ENCODE assay signal across 24 cellular contexts in the genomic region with DNA sequence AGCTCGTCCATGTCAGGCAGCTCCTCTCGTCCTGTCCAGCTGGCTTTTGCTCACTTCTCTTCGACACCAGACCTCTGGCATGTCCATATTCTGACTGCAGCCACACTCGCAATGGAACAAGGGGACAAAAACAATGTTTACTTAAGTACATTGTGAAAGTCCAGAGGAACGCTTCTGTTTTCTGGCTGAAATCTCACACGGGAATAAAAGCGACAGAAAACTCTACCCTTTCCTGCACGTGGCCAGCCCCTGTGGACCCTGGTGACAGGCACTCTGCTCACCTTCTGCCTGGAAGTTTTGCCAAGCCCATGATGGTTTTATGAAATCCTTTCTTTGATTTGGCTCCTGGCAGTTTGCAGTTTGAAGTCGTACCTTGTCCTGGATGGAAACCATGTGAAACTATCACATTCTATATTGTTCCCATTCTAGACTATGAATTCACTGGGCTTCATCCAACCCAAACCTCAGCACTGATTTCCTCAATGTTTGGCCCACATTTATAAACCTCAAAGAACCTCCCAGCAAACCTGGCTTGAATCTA.
"Had no signal": no experiment of that assay in that cellular context is flagged by ENCODE, and none has a peak within 500 bp of the region (broad histone marks: within the 10 kb centered on the region; RNA-seq: fewer than 3 reads in every experiment).

No MANE protein-coding gene starts in this region.

- H3K4me3 Mint-ChIP-seq: activated naive CD4-positive, alpha-beta T cell treated with anti-CD3 and anti-CD28 coated beads for 36 hours; activated naive CD8-positive, alpha-beta T cell treated with anti-CD3 and anti-CD28 coated beads for 36 hours; naive thymus-derived CD4-positive, alpha-beta T cell; neural crest cell; stimulated activated naive CD8-positive, alpha-beta T cell treated with anti-CD3 and anti-CD28 coated beads, Interleukin-15, Interleukin-2, amounts not matched to agents 100 ng/mL and 50 ng/mL, for 24 hours had no signal

- ATAC-seq: left ventricle myocardium superior; naive thymus-derived CD4-positive, alpha-beta T cell had no signal

- H3K9me3 Mint-ChIP-seq: activated naive CD4-positive, alpha-beta T cell treated with anti-CD3 and anti-CD28 coated beads for 36 hours; activated naive CD8-positive, alpha-beta T cell treated with anti-CD3 and anti-CD28 coated beads for 36 hours had no signal

- FAIRE-seq: frontal cortex, islet of Langerhans had no signal

- H3K27me3 ChIP-seq: adrenal gland, ascending aorta, esophagus muscularis mucosa, right atrium auricular region, spleen had no signal

- H3K27me3 Mint-ChIP-seq: activated naive CD8-positive, alpha-beta T cell treated with anti-CD3 and anti-CD28 coated beads for 36 hours; stimulated activated naive CD8-positive, alpha-beta T cell treated with anti-CD3 and anti-CD28 coated beads, Interleukin-15, Interleukin-2, amounts not matched to agents 100 ng/mL and 50 ng/mL, for 24 hours had no signal

- H3K27ac Mint-ChIP-seq: activated naive CD4-positive, alpha-beta T cell treated with anti-CD3 and anti-CD28 coated beads for 36 hours; activated naive CD8-positive, alpha-beta T cell treated with anti-CD3 and anti-CD28 coated beads for 36 hours; naive thymus-derived CD4-positive, alpha-beta T cell; stimulated activated naive CD8-positive, alpha-beta T cell treated with anti-CD3 and anti-CD28 coated beads, Interleukin-15, Interleukin-2, amounts not matched to agents 100 ng/mL and 50 ng/mL, for 24 hours had no signal

- H3K4me3 ChIP-seq: adrenal gland, ascending aorta, esophagus muscularis mucosa, right atrium auricular region, spleen, thoracic aorta had no signal

- H3K4me1 ChIP-seq: adrenal gland, right atrium auricular region, spleen had no signal

- DNase-seq: activated CD4-positive, alpha-beta T cell treated with anti-CD3 and anti-CD28 coated beads for 4 hours; activated CD4-positive, alpha-beta T cell treated with anti-CD3 and anti-CD28 coated beads, Interleukin-2, amount 50 U/mL, for 4 hours; activated CD4-positive, CD25-positive, alpha-beta regulatory T cell; activated effector memory CD4-positive, alpha-beta T cell treated with anti-CD3 and anti-CD28 coated beads, Interleukin-2, amount 50 U/mL, for 16 hours; activated naive CD4-positive, alpha-beta T cell treated with anti-CD3 and anti-CD28 coated beads for 36 hours; activated naive CD8-positive, alpha-beta T cell treated with anti-CD3 and anti-CD28 coated beads for 36 hours; adrenal gland; central memory CD4-positive, alpha-beta T cell; dermis blood vessel endothelial cell; effector CD4-positive, alpha-beta T cell; left ventricle myocardium superior; midbrain; naive thymus-derived CD4-positive, alpha-beta T cell; occipital lobe; spleen; trophoblast cell had no signal

- H3K27ac ChIP-seq: adrenal gland, ascending aorta, esophagus muscularis mucosa, right atrium auricular region, spleen had no signal

- H3K4me1 Mint-ChIP-seq: activated naive CD8-positive, alpha-beta T cell treated with anti-CD3 and anti-CD28 coated beads for 36 hours; naive thymus-derived CD4-positive, alpha-beta T cell; neural crest cell had no signal

- H3K9me3 ChIP-seq: adrenal gland, ascending aorta, esophagus muscularis mucosa, right atrium auricular region, thoracic aorta had no signal

- H3K36me3 Mint-ChIP-seq: activated naive CD8-positive, alpha-beta T cell treated with anti-CD3 and anti-CD28 coated beads for 36 hours; naive thymus-derived CD4-positive, alpha-beta T cell had no signal

- H3K36me3 ChIP-seq: adrenal gland, ascending aorta, esophagus muscularis mucosa, right atrium auricular region, spleen, thoracic aorta had no signal
